Comparison of ENCODE assay signal across 27 cellular contexts in the genomic region with DNA sequence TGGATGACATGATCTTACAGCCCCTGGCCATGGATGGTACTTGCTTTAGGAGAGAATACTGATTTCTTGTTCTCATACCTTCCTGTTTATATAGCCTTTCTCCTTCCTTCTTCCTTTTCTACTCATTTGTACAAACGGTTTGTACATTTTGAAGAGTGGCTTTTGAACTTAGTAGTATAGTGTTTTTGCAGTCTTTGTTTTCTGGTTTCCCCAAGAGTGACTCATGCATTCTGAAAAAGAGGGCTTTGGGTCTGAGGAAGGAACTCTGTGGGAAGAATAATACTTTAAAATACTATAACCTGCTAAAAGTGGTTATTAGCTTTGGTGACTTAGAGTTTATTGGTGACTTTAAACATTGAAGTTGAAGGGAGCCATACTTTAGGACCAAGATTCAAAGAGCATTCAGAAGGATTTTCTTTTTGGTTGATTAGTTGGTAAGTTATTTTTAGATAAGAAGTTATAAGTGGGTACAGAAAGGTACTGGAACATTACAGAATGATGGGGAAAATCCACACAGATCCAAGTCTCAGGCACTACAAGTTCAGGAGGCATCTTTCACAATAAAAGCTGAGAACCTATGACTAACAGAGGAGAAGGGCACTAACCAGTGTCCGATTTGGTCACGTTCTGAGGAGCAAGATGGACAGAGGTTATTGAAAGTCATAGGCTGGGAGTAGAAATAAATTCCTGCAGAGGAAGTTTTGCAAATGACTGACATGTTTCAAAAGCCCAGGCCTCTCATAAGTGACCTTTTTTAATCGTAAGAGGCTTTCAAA.
DNase-seq lines count a peak whose midpoint lies in the region; ATAC-seq, FAIRE-seq and TF ChIP-seq lines count a peak whose summit lies in the region.
"Had no signal": no experiment of that assay in that cellular context is flagged by ENCODE, and none has a peak within 500 bp of the region (broad histone marks: within the 10 kb centered on the region; RNA-seq: fewer than 3 reads in every experiment).

No MANE protein-coding gene starts in this region.

- no peaks in the 10 kb centered on the region for H3K9me3 ChIP-seq in breast epithelium
- H3K9me3 ChIP-seq in lung (ENCODE audit: control insufficient read depth in 2 of 2, insufficient read depth in 1 of 2, low read length in 1 of 2) = no peaks in the 10 kb centered on the region
- H3K9me3 ChIP-seq in gastrocnemius medialis = no peaks in the 10 kb centered on the region
- no peaks in the 10 kb centered on the region for H3K9me3 ChIP-seq in osteoblast (ENCODE audit: low read depth, low read length)
- H3K9me3 ChIP-seq: MG63 had no signal

- TF ChIP-seq CTCF in MCF 10A (IDR thresholded peaks at IDR 0.05; ENCODE audit: unreplicated experiment) (no peak), breast epithelium (IDR thresholded peaks at IDR 0.05) (no peak), lung (IDR thresholded peaks at IDR 0.05; ENCODE audit: control extremely low read depth, extremely low read depth) (no peak), gastrocnemius medialis (IDR thresholded peaks at IDR 0.05 in 4 of 5, conservative IDR thresholded peaks at IDR 0.05 in 1 of 5) (no peak), D721Med (IDR thresholded peaks at IDR 0.05; ENCODE audit: insufficient read depth, missing control alignments) (no peak), osteoblast (IDR thresholded peaks at IDR 0.05; ENCODE audit: extremely low read depth, low read depth, low read length) (no peak)

- H3K27me3 ChIP-seq in breast epithelium = no peaks in the 10 kb centered on the region
- no peaks in the 10 kb centered on the region for H3K27me3 ChIP-seq in lung (ENCODE audit: control insufficient read depth, insufficient read depth)
- no peaks in the 10 kb centered on the region for H3K27me3 ChIP-seq in gastrocnemius medialis
- no peaks in the 10 kb centered on the region for H3K27me3 ChIP-seq in osteoblast (ENCODE audit: insufficient read depth, low read length)
- H3K27me3 ChIP-seq: MG63 had no signal

- no peaks in the 10 kb centered on the region for H3K4me1 Mint-ChIP-seq in MCF 10A (ENCODE audit: insufficient read depth, unreplicated experiment)
- H3K4me1 Mint-ChIP-seq: B cell had no signal

- H3K36me3 ChIP-seq in breast epithelium (no peaks in the 10 kb centered on the region), lung (ENCODE audit: control insufficient read depth in 2 of 2, insufficient read depth in 2 of 2, low read length in 2 of 2) (no peaks in the 10 kb centered on the region), gastrocnemius medialis (no peaks in the 10 kb centered on the region), osteoblast (ENCODE audit: insufficient read depth, low read length) (no peaks in the 10 kb centered on the region)
- H3K36me3 ChIP-seq: MG63 had no signal

- H3K79me2 ChIP-seq in osteoblast (ENCODE audit: insufficient read depth, low read length) = no peaks in the 10 kb centered on the region

- in situ Hi-C loops in gastrocnemius medialis (cut with MboI; ENCODE audit: low sequenced_read_pairs in 4 of 4) = no loop called here

- no peak overlapping the region for H3K27ac Mint-ChIP-seq in MCF 10A (ENCODE audit: low read depth, unreplicated experiment)
- H3K27ac Mint-ChIP-seq: B cell; CD8-positive, alpha-beta T cell had no signal

- intact Hi-C loops in MCF 10A (cut with micrococcal nuclease) (no loop called here), breast epithelium (cut with DNase I; ENCODE audit: low total_unique reads) (no loop called here), gastrocnemius medialis (cut with DNase I; ENCODE audit: low total_unique reads) (no loop called here)

- CTCF ChIA-PET in MCF 10A (lab: Yijun Ruan, JAX) = interaction anchor here (0.5 to 0.6 kb wide), 2 partner anchors 80 to 1198 kb away, joined by 3 read pairs; no protein-coding TSS in a partner anchor

- H3K27ac ChIP-seq in breast epithelium (no peak overlapping the region), lung (ENCODE audit: low read depth in 1 of 2, low read length in 1 of 2) (no peak overlapping the region), gastrocnemius medialis (peak overlapping the region in 1 of 4 donors; percentile 12), osteoblast (ENCODE audit: low read depth, low read length) (no peak overlapping the region)
- H3K27ac ChIP-seq: 22Rv1, C4-2B had no signal

- DNase-seq in MCF 10A (ENCODE audit: unreplicated experiment) (peak; percentile 14), breast epithelium (ENCODE audit: low spot score in 2 of 2) (no peak), lung (ENCODE audit: low spot score) (no peak), gastrocnemius medialis (no peak), NCI-H1694 treated with DMSO at 0.1 percent for 48 hours (lab: John Stamatoyannopoulos, UW) (no peak), D721Med (ENCODE audit: insufficient read length, low spot score) (no peak), osteoblast (ENCODE audit: insufficient read length, low spot score, missing footprints) (no peak)
- DNase-seq: CD8-positive, alpha-beta T cell; DMS153; DND-41; Kasumi-1; MG63; NCI-H1105 treated with DMSO at 0.1 percent for 48 hours; NCI-H146; NCI-H2029; NCI-H446; NCI-H524 treated with DMSO at 0.1 percent for 48 hours; NCI-H82; NK-92 treated with Interleukin-12 subunit alpha and Interleukin-12 subunit beta, amount 100 ng/mL, for 24 hours; PC-3 had no signal

- no peak for FAIRE-seq in D721Med (lab: Jason Lieb, UNC)
- FAIRE-seq: GM12892, H54, HTR-8/SVneo, K562 had no signal

- no peaks in the 10 kb centered on the region for H4K20me1 ChIP-seq in osteoblast (ENCODE audit: insufficient read depth, low read length)

- 46 to 55% methylated on average over 4 of the region's 4 CpGs for WGBS in lung, 2 donors

- no peaks in the 10 kb centered on the region for H3K36me3 Mint-ChIP-seq in MCF 10A (ENCODE audit: insufficient read depth, unreplicated experiment)
- H3K36me3 Mint-ChIP-seq: CD8-positive, alpha-beta T cell had no signal

- no TSS peak for BruUV-seq in MCF 10A (replicated peaks; lab: Mats Ljungman, UMichigan)

- TF ChIP-seq POLR2A in breast epithelium (IDR thresholded peaks at IDR 0.05) (no peak), gastrocnemius medialis (IDR thresholded peaks at IDR 0.05) (no peak)

- no peak overlapping the region for H3K4me3 ChIP-seq in breast epithelium
- no peak overlapping the region for H3K4me3 ChIP-seq in lung
- no peak overlapping the region for H3K4me3 ChIP-seq in gastrocnemius medialis
- H3K4me3 ChIP-seq in osteoblast (ENCODE audit: insufficient read depth, low read length) = no peak overlapping the region
- H3K4me3 ChIP-seq: K562, MG63 had no signal

- no peak overlapping the region for H3K4me2 ChIP-seq in osteoblast (ENCODE audit: insufficient read depth, low read length)

- no peak overlapping the region for H3K4me3 Mint-ChIP-seq in MCF 10A (ENCODE audit: unreplicated experiment)
- H3K4me3 Mint-ChIP-seq: B cell; CD8-positive, alpha-beta T cell had no signal

- H2AFZ ChIP-seq in osteoblast (ENCODE audit: low read length) = no peak overlapping the region

- ATAC-seq in lung (ENCODE audit: insufficient read depth, low FRiP score) (peak; percentile 58), gastrocnemius medialis (peak; percentile 79 to 88)
- ATAC-seq: CD8-positive, alpha-beta T cell; K562; PC-3 had no signal

- H3K4me1 ChIP-seq in breast epithelium (no peaks in the 10 kb centered on the region), lung (ENCODE audit: control insufficient read depth in 2 of 2, insufficient read depth in 2 of 2, low read length in 2 of 2) (no peaks in the 10 kb centered on the region), gastrocnemius medialis (peaks cover 0 to 19% of the 10 kb centered on the region in 2 donors), osteoblast (ENCODE audit: insufficient read depth, low read length) (no peaks in the 10 kb centered on the region)

- H3K9me3 Mint-ChIP-seq in MCF 10A (ENCODE audit: unreplicated experiment) = peaks cover 6% of the 10 kb centered on the region

- no peaks in the 10 kb centered on the region for H3K27me3 Mint-ChIP-seq in MCF 10A (ENCODE audit: insufficient read depth, unreplicated experiment)
- H3K27me3 Mint-ChIP-seq: B cell had no signal

- POLR2A ChIA-PET in MCF 10A (lab: Yijun Ruan, JAX) = no interaction called here
